ENCODE assay signal across 4 cellular contexts in genomic region chr12:4751654-4752053, GRCh38. TPM values are rescaled to one million over a fixed set of nuclear protein-coding genes. Genes with fewer than 3 reads are reported as not detected.
"Had no signal": no experiment of that assay in that cellular context is flagged by ENCODE, and none has a peak within 500 bp of the region (broad histone marks: within the 10 kb centered on the region; RNA-seq: fewer than 3 reads in every experiment).

No MANE protein-coding gene starts in this region.

RNA-seq across cellular contexts. Expression of gene GALNT8, which starts 31.5 kb away (rescaled TPM):
- total RNA-seq: LHCN-M2, M059J, MCF 10A, NCI-H460 had no signal
